In the genomic region with DNA sequence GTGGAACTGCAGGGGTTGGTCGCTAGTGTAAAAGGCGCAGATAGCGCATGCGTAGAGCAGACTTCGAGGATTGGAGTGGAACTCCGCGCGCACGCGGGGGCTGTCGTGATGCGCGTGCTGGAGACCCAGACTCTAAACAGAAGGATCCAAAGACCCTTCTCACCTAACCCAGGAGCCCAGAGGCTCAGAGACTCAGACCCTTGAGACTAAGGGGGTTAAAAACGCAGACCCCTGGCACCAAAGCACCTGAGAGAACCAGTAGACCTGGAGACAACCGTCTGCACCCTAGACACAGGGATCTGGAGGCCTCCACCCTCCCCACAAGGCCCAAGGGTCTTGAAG, we compare ENCODE assay signal across 8 cellular contexts. TPM values are rescaled to one million over a fixed set of nuclear protein-coding genes. Genes with fewer than 3 reads are reported as not detected.
DNase-seq lines count a peak whose midpoint lies in the region; ATAC-seq and TF ChIP-seq lines count a peak whose summit lies in the region.

No MANE protein-coding gene starts in this region.

- H3K27ac ChIP-seq in HEK293 (ENCODE audit: extremely low read depth, low read depth, low read length) (no peak overlapping the region), OCI-LY1 (ENCODE audit: low read depth, low read length, poor library complexity, severe bottlenecking) (no peak overlapping the region), neuronal stem cell (replicated peaks; ENCODE audit: low read length) (no peak overlapping the region)

- H3K36me3 ChIP-seq in HEK293 (ENCODE audit: control insufficient read depth in 2 of 2, insufficient read depth in 1 of 2, low read length in 2 of 2), result peaks cover 3 to 14% of the 10 kb centered on the region in 2 experiments; a peak in 2 of 3 replicates
- H3K36me3 ChIP-seq in OCI-LY1 (ENCODE audit: insufficient read depth, low read length), result 0 out of 2 replicates have a peak, but pooled peaks cover 2% of the 10 kb centered on the region
- H3K36me3 ChIP-seq in neuronal stem cell (replicated peaks in 1 of 2; ENCODE audit: control insufficient read depth in 2 of 2, insufficient read depth in 2 of 2, low read length in 2 of 2), result peaks cover 0 to 10% of the 10 kb centered on the region in 2 donors

- TF ChIP-seq CTCF in HEK293 (tag by site-specific recombination; IDR thresholded peaks at IDR 0.05) (no peak), OCI-LY1 (IDR thresholded peaks at IDR 0.05; ENCODE audit: low read length) (no peak), epithelial cell of esophagus (IDR thresholded peaks at IDR 0.05; ENCODE audit: insufficient read depth, low read depth, low read length, missing control alignments) (peak; percentile 9)

- no peak overlapping the region for H3K18ac ChIP-seq in neuronal stem cell (ENCODE audit: low read length)

- peak; percentile 22 for ATAC-seq in GM18508 (IDR thresholded peaks at IDR 0.05; ENCODE audit: insufficient read depth, unreplicated experiment)
- ATAC-seq in GM21786 (IDR thresholded peaks at IDR 0.05; ENCODE audit: unreplicated experiment), result no peak

- no peak overlapping the region for H2BK120ac ChIP-seq in neuronal stem cell (ENCODE audit: low read depth, low read length)

- no peaks in the 10 kb centered on the region for H3K79me2 ChIP-seq in OCI-LY1 (ENCODE audit: insufficient read depth, low read length)

- peaks cover 1% of the 10 kb centered on the region for H3K79me1 ChIP-seq in neuronal stem cell (ENCODE audit: low read depth, low read length)

- no peak overlapping the region for H2BK15ac ChIP-seq in neuronal stem cell (ENCODE audit: low read length)

- no peak overlapping the region for H2AK5ac ChIP-seq in neuronal stem cell (ENCODE audit: low read depth, low read length)

- H3K4me3 ChIP-seq in HEK293 (ENCODE audit: low read depth, low read length) (peak overlapping the region; percentile 59), OCI-LY1 (ENCODE audit: low read depth, low read length, poor library complexity, severe bottlenecking) (peak overlapping the region; percentile 84), epithelial cell of esophagus (ENCODE audit: low read length) (peak overlapping the region; percentile 87), neuronal stem cell (ENCODE audit: low read length in 2 of 2) (peak overlapping the region; percentile 58 to 74)

- no peaks in the 10 kb centered on the region for H3K4me1 ChIP-seq in HEK293 (ENCODE audit: control insufficient read depth, insufficient read depth, low read length)
- peaks cover 14% of the 10 kb centered on the region for H3K4me1 ChIP-seq in OCI-LY1 (ENCODE audit: insufficient read depth, low read length, severe bottlenecking)
- peaks cover 0 to 9% of the 10 kb centered on the region in 2 donors for H3K4me1 ChIP-seq in neuronal stem cell (ENCODE audit: control insufficient read depth in 2 of 2, insufficient read depth in 1 of 2, low read depth in 1 of 2, low read length in 2 of 2)

- no peak overlapping the region for H2BK12ac ChIP-seq in neuronal stem cell (ENCODE audit: low read length)

- H2AFZ ChIP-seq in OCI-LY1 (ENCODE audit: low read length) (peak overlapping the region; percentile 69; the same call in 1 of the 2 replicates), neuronal stem cell (ENCODE audit: low read length) (peak overlapping the region; percentile 80)

- H2BK5ac ChIP-seq in neuronal stem cell (ENCODE audit: low read length), result no peak overlapping the region

- WGBS in neuronal stem cell (ENCODE audit: extremely low coverage in 2 of 2, insufficient read length in 2 of 2, insufficient replicate concordance in 1 of 2), 2 donors, result no CpG with 5 or more reads among the region's 15 CpGs

- H3K9me2 ChIP-seq in OCI-LY1 (ENCODE audit: low read depth, low read length), result no peaks in the 10 kb centered on the region

- POLR2A ChIA-PET in HEK293 (lab: Yijun Ruan, JAX), result interaction anchor here (0.6 to 0.8 kb wide), 3 partner anchors 22 to 304 kb away, joined by 3 read pairs; no protein-coding TSS in a partner anchor

- no peak overlapping the region for H3K4ac ChIP-seq in neuronal stem cell (ENCODE audit: low read length)

- DNase-seq in epithelial cell of esophagus (ENCODE audit: low read depth), result no peak
- no peak for DNase-seq in neuronal stem cell (ENCODE audit: low spot score)
- no peak for DNase-seq in cerebellum (ENCODE audit: low spot score)
- DNase-seq in LoVo (ENCODE audit: low spot score), result no peak

- no peaks in the 10 kb centered on the region for H4K20me1 ChIP-seq in OCI-LY1 (ENCODE audit: insufficient read depth, low read length)

- no peak overlapping the region for H3K23ac ChIP-seq in neuronal stem cell (ENCODE audit: low read depth, low read length, poor library complexity)

- H3K14ac ChIP-seq in neuronal stem cell (ENCODE audit: low read length), result no peak overlapping the region

- H4K8ac ChIP-seq in neuronal stem cell (ENCODE audit: low read depth, low read length), result no peak overlapping the region

- CTCF ChIA-PET in HEK293 (lab: Yijun Ruan, JAX), result interaction anchor here (0.6 to 1.8 kb wide), 3 partner anchors 13 to 554 kb away, joined by 3 to 12 read pairs (median 4); no protein-coding TSS in a partner anchor

- H3K4me2 ChIP-seq in OCI-LY1 (ENCODE audit: low read length), result peak overlapping the region; percentile 90
- peak overlapping the region; percentile 78 for H3K4me2 ChIP-seq in neuronal stem cell (ENCODE audit: insufficient read depth, low read length, poor library complexity, severe bottlenecking)

- H3F3A ChIP-seq in OCI-LY1 (ENCODE audit: insufficient read depth, low read length), result no peaks in the 10 kb centered on the region

- H3K9ac ChIP-seq in OCI-LY1 (ENCODE audit: low read length) (peak overlapping the region; percentile 10; the same call in 1 of the 2 replicates), neuronal stem cell (ENCODE audit: low read depth, low read length, poor library complexity) (no peak overlapping the region)

- no peak overlapping the region for H4K91ac ChIP-seq in neuronal stem cell (ENCODE audit: low read depth, low read length, poor library complexity)

- H3K9me3 ChIP-seq in HEK293 (ENCODE audit: control insufficient read depth, insufficient read depth, low read depth, low read length) (no peaks in the 10 kb centered on the region), OCI-LY1 (ENCODE audit: low read length) (no peaks in the 10 kb centered on the region), neuronal stem cell (replicated peaks in 1 of 2; ENCODE audit: control insufficient read depth in 2 of 2, insufficient read depth in 1 of 2, low read depth in 1 of 2, low read length in 2 of 2) (no peaks in the 10 kb centered on the region)

- H3K27me3 ChIP-seq in OCI-LY1 (ENCODE audit: insufficient read depth, low read length), result no peaks in the 10 kb centered on the region
- H3K27me3 ChIP-seq in neuronal stem cell (ENCODE audit: control insufficient read depth in 3 of 3, insufficient read depth in 3 of 3, low read depth in 1 of 3, low read length in 3 of 3), result peaks cover 0 to 20% (median 0%) of the 10 kb centered on the region in 3 experiments

TF ChIP-seq in HEK293, 187 proteins besides CTCF, POLR2A, EP300 and RAD21:
- TF ChIP-seq, protein P1, sequence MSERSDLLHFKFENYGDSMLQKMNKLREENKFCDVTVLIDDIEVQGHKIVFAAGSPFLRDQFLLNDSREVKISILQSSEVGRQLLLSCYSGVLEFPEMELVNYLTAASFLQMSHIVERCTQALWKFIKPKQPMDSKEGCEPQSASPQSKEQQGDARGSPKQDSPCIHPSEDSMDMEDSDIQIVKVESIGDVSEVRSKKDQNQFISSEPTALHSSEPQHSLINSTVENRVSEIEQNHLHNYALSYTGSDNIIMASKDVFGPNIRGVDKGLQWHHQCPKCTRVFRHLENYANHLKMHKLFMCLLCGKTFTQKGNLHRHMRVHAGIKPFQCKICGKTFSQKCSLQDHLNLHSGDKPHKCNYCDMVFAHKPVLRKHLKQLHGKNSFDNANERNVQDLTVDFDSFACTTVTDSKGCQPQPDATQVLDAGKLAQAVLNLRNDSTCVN (tag by site-specific recombination; optimal IDR thresholded peaks at IDR 0.05), result peak; percentile 60
- TF ChIP-seq, protein P2, sequence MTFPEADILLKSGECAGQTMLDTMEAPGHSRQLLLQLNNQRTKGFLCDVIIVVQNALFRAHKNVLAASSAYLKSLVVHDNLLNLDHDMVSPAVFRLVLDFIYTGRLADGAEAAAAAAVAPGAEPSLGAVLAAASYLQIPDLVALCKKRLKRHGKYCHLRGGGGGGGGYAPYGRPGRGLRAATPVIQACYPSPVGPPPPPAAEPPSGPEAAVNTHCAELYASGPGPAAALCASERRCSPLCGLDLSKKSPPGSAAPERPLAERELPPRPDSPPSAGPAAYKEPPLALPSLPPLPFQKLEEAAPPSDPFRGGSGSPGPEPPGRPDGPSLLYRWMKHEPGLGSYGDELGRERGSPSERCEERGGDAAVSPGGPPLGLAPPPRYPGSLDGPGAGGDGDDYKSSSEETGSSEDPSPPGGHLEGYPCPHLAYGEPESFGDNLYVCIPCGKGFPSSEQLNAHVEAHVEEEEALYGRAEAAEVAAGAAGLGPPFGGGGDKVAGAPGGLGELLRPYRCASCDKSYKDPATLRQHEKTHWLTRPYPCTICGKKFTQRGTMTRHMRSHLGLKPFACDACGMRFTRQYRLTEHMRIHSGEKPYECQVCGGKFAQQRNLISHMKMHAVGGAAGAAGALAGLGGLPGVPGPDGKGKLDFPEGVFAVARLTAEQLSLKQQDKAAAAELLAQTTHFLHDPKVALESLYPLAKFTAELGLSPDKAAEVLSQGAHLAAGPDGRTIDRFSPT (tag by site-specific recombination; IDR thresholded peaks at IDR 0.05), result no peak
- TF ChIP-seq ZFP69B (tag by site-specific recombination; IDR thresholded peaks at IDR 0.05), result 0 out of 2 replicates have a peak, but pooled peaks have one; percentile 0
TF ChIP-seq in HEK293: peak in this region for 2.

RNA-seq across cellular contexts. Expression of gene CTU1, which starts 0.6 kb away (rescaled TPM):
- polyA plus RNA-seq in neuronal stem cell (2013, experiment 1 of 2), result 2.5 TPM
- polyA plus RNA-seq in neuronal stem cell (2013, experiment 2 of 2), result 2.5 TPM
- total RNA-seq in cerebellum, result 3.5 TPM

RNA-seq across cellular contexts. Expression of gene SIGLEC9, which starts 15.9 kb away (rescaled TPM):
- polyA plus RNA-seq in neuronal stem cell (2013, experiment 1 of 2), result 0.01 TPM
- not detected for polyA plus RNA-seq in neuronal stem cell (2013, experiment 2 of 2)
- total RNA-seq in cerebellum, result 1.6 TPM

RNA-seq across cellular contexts. Expression of gene KLK14, which starts 26.1 kb away (rescaled TPM):
- polyA plus RNA-seq in neuronal stem cell (2013, experiment 1 of 2), result 0.11 TPM
- 0.25 TPM for polyA plus RNA-seq in neuronal stem cell (2013, experiment 2 of 2)
- not detected for total RNA-seq in cerebellum

RNA-seq across cellular contexts. Expression of gene SIGLEC7, which starts 33.3 kb away (rescaled TPM):
- polyA plus RNA-seq in neuronal stem cell (2013, experiment 1 of 2), result not detected
- polyA plus RNA-seq in neuronal stem cell (2013, experiment 2 of 2), result not detected
- total RNA-seq in cerebellum, result 0.36 TPM

RNA-seq across cellular contexts. Expression of gene KLK13, which starts 43.9 kb away (rescaled TPM):
- polyA plus RNA-seq in neuronal stem cell (2013, experiment 1 of 2), result not detected
- polyA plus RNA-seq in neuronal stem cell (2013, experiment 2 of 2), result not detected
- total RNA-seq in cerebellum, result not detected
